ENCODE assay signal across 17 cellular contexts in genomic region chr18:58348947-58349346, GRCh38.
"Had no signal": no experiment of that assay in that cellular context is flagged by ENCODE, and none has a peak within 500 bp of the region (broad histone marks: within the 10 kb centered on the region; RNA-seq: fewer than 3 reads in every experiment).

No MANE protein-coding gene starts in this region.

- H3K4me1 Mint-ChIP-seq: activated B cell treated with CpG ODN at 0.5 μM for 24 hours; stimulated activated memory B cell treated with anti-CD40 and anti-IgM and Interleukin-4, amounts not matched to agents 10 μg/mL and 1 μg/mL and 100 μg/mL, for 72 hours had no signal

- H3K27ac ChIP-seq: coronary artery, hepatocyte, parathyroid adenoma, uterus had no signal

- H3K27ac Mint-ChIP-seq: activated B cell treated with CpG ODN at 0.5 μM for 24 hours; activated CD8-positive, alpha-beta T cell treated with anti-CD3 and anti-CD28 coated beads for 36 hours; activated naive CD8-positive, alpha-beta T cell; stimulated activated memory B cell treated with anti-CD40 and anti-IgM and Interleukin-4, amounts not matched to agents 10 μg/mL and 1 μg/mL and 100 μg/mL, for 72 hours had no signal

- H3K9me3 ChIP-seq: uterus had no signal

- H3K27me3 Mint-ChIP-seq: activated B cell treated with CpG ODN at 0.5 μM for 24 hours; activated CD8-positive, alpha-beta T cell treated with anti-CD3 and anti-CD28 coated beads for 36 hours; activated naive CD8-positive, alpha-beta T cell; stimulated activated memory B cell treated with anti-CD40 and anti-IgM and Interleukin-4, amounts not matched to agents 10 μg/mL and 1 μg/mL and 100 μg/mL, for 72 hours had no signal

- DNase-seq: activated B cell treated with CpG ODN at 0.5 μM for 24 hours; activated CD4-positive, alpha-beta T cell treated with anti-CD3 and anti-CD28 coated beads for 48 hours; activated CD8-positive, alpha-beta T cell treated with anti-CD3 and anti-CD28 coated beads for 36 hours; activated effector memory CD4-positive, alpha-beta T cell treated with anti-CD3 and anti-CD28 coated beads, Interleukin-2, amount 50 U/mL, for 16 hours; activated T-cell treated with anti-CD3 and anti-CD28 coated beads, Interleukin-2, amount 50 U/mL, for 4 hours; amniotic stem cell; central memory CD4-positive, alpha-beta T cell; kidney; left ventricle myocardium superior; stimulated activated CD4-positive, alpha-beta T cell treated with anti-CD3 and anti-CD28 coated beads, Interleukin-1b, Interleukin-23, amount 100 ng/mL, for 48 hours; uterus had no signal

- H3K4me3 Mint-ChIP-seq: activated B cell treated with CpG ODN at 0.5 μM for 24 hours; activated CD8-positive, alpha-beta T cell treated with anti-CD3 and anti-CD28 coated beads for 36 hours; activated naive CD8-positive, alpha-beta T cell; activated T-cell treated with anti-CD3 and anti-CD28 coated beads, Interleukin-2, amount 50 U/mL, for 4 hours; stimulated activated memory B cell treated with anti-CD40 and anti-IgM and Interleukin-4, amounts not matched to agents 10 μg/mL and 1 μg/mL and 100 μg/mL, for 72 hours had no signal

- H3K4me1 ChIP-seq: uterus had no signal

- H3K9me3 Mint-ChIP-seq: activated B cell treated with CpG ODN at 0.5 μM for 24 hours; activated CD8-positive, alpha-beta T cell treated with anti-CD3 and anti-CD28 coated beads for 36 hours; activated T-cell treated with anti-CD3 and anti-CD28 coated beads, Interleukin-2, amount 50 U/mL, for 4 hours; stimulated activated memory B cell treated with anti-CD40 and anti-IgM and Interleukin-4, amounts not matched to agents 10 μg/mL and 1 μg/mL and 100 μg/mL, for 72 hours had no signal

- H3K79me2 ChIP-seq: parathyroid adenoma had no signal

- H3K27me3 ChIP-seq: hepatocyte, uterus had no signal

- H3K9ac ChIP-seq: parathyroid adenoma had no signal

- H2AFZ ChIP-seq: hepatocyte, parathyroid adenoma had no signal

- ATAC-seq: activated CD8-positive, alpha-beta T cell treated with anti-CD3 and anti-CD28 coated beads for 36 hours; activated T-cell treated with anti-CD3 and anti-CD28 coated beads, Interleukin-2, amount 50 U/mL, for 4 hours; esophagus mucosa; left ventricle myocardium superior; stimulated activated memory B cell treated with anti-CD40 and anti-IgM and Interleukin-4, amounts not matched to agents 10 μg/mL and 1 μg/mL and 100 μg/mL, for 72 hours had no signal

- H3K4me2 ChIP-seq: hepatocyte had no signal

- H3K36me3 ChIP-seq: uterus had no signal

- H3K4me3 ChIP-seq: coronary artery, hepatocyte, uterus had no signal
